In genomic region chr9:34070601-34071340, GRCh38 we compare ENCODE assay signal across 23 cellular contexts. TPM values are rescaled to one million over a fixed set of nuclear protein-coding genes. Genes with fewer than 3 reads are reported as not detected.
DNase-seq lines count a peak whose midpoint lies in the region; ATAC-seq and TF ChIP-seq lines count a peak whose summit lies in the region.
"Had no signal": no experiment of that assay in that cellular context is flagged by ENCODE, and none has a peak within 500 bp of the region (broad histone marks: within the 10 kb centered on the region; RNA-seq: fewer than 3 reads in every experiment).

No MANE protein-coding gene starts in this region.

- no peaks in the 10 kb centered on the region for H3K9me3 ChIP-seq in neural progenitor cell (ENCODE audit: low read depth)
- H3K9me3 ChIP-seq in uterus = no peaks in the 10 kb centered on the region
- H3K9me3 ChIP-seq: ascending aorta, colonic mucosa, upper lobe of right lung had no signal

- H3K27ac Mint-ChIP-seq in chondrocyte (ENCODE audit: unreplicated experiment) = peak overlapping the region; percentile 71
- no peak overlapping the region for H3K27ac Mint-ChIP-seq in neural progenitor cell
- H3K27ac Mint-ChIP-seq: activated CD4-positive, alpha-beta T cell treated with anti-CD3 and anti-CD28 coated beads for 36 hours had no signal

- H4K20me1 ChIP-seq in neural progenitor cell (ENCODE audit: low read depth) = no peaks in the 10 kb centered on the region

- TF ChIP-seq CTCF in chondrocyte (IDR thresholded peaks at IDR 0.05) (peak; percentile 19), neural progenitor cell (IDR thresholded peaks at IDR 0.05) (no peak), uterus (IDR thresholded peaks at IDR 0.05) (no peak)

- DNase-seq in NCI-H2171 treated with DMSO at 0.1 percent for 48 hours (lab: John Stamatoyannopoulos, UW) = peak; percentile 1
- DNase-seq in NCI-H2171 (lab: John Stamatoyannopoulos, UW) = no peak
- DNase-seq in chondrocyte (ENCODE audit: low spot score) = no peak
- no peak for DNase-seq in neural progenitor cell (ENCODE audit: low spot score)
- no peak for DNase-seq in uterus
- DNase-seq in SW 1271 (lab: John Stamatoyannopoulos, UW) = no peak
- no peak for DNase-seq in left ventricle myocardium superior
- no peak for DNase-seq in amniotic stem cell (lab: John Stamatoyannopoulos, UW)
- DNase-seq: activated CD4-positive, alpha-beta T cell treated with anti-CD3 and anti-CD28 coated beads for 36 hours; activated CD8-positive, alpha-beta memory T cell treated with anti-CD3 and anti-CD28 coated beads, Interleukin-2, amount 50 U/mL, for 48 hours; activated gamma-delta T cell treated with Interleukin-2 at 50 U/mL for 16 hours; CD4-positive, CD25-positive, alpha-beta regulatory T cell; colonic mucosa; glutamatergic neuron; MV-4-11; NCI-H2081; NCI-H526 treated with DMSO at 0.1 percent for 48 hours; stimulated activated CD4-positive, alpha-beta T cell treated with anti-CD3 and anti-CD28 coated beads, Interleukin-15, amount 100 ng/mL, for 24 hours; stimulated activated naive CD4-positive, alpha-beta T cell; T1000; upper lobe of right lung had no signal

- ATAC-seq in left ventricle myocardium superior = no peak
- ATAC-seq: activated CD4-positive, alpha-beta T cell treated with anti-CD3 and anti-CD28 coated beads for 36 hours; HepG2; upper lobe of right lung had no signal

- H3K27ac ChIP-seq in neural progenitor cell (no peak overlapping the region), uterus (peak overlapping the region; percentile 4 to 52)
- H3K27ac ChIP-seq: colonic mucosa, upper lobe of right lung had no signal

- H3K36me3 ChIP-seq in neural progenitor cell (no peaks in the 10 kb centered on the region), uterus (no peaks in the 10 kb centered on the region)
- H3K36me3 ChIP-seq: ascending aorta, colonic mucosa, upper lobe of right lung had no signal

- peak overlapping the region; percentile 5 for H2AFZ ChIP-seq in neural progenitor cell (replicated peaks)

- H3K9me3 Mint-ChIP-seq in chondrocyte (ENCODE audit: low read depth) (no peaks in the 10 kb centered on the region), neural progenitor cell (no peaks in the 10 kb centered on the region)

- intact Hi-C loops in uterus (cut with DNase I; ENCODE audit: low total_unique reads) (no loop called here), left ventricle myocardium superior (cut with micrococcal nuclease) (no loop called here)

- H3K27me3 ChIP-seq in neural progenitor cell = no peaks in the 10 kb centered on the region
- H3K27me3 ChIP-seq in uterus = no peaks in the 10 kb centered on the region
- H3K27me3 ChIP-seq: ascending aorta, colonic mucosa, upper lobe of right lung had no signal

- H3K4me2 ChIP-seq in neural progenitor cell = no peak overlapping the region

- H3K36me3 Mint-ChIP-seq in chondrocyte (ENCODE audit: low read depth) (no peaks in the 10 kb centered on the region), neural progenitor cell (no peaks in the 10 kb centered on the region)
- H3K36me3 Mint-ChIP-seq: CD4-positive, CD25-positive, alpha-beta regulatory T cell had no signal

- H3K4me3 Mint-ChIP-seq in chondrocyte (ENCODE audit: unreplicated experiment) (no peak overlapping the region), neural progenitor cell (no peak overlapping the region)
- H3K4me3 Mint-ChIP-seq: activated CD4-positive, alpha-beta T cell treated with anti-CD3 and anti-CD28 coated beads for 36 hours; CD4-positive, CD25-positive, alpha-beta regulatory T cell had no signal

- H3K4me3 ChIP-seq in neural progenitor cell (no peak overlapping the region), uterus (no peak overlapping the region)
- H3K4me3 ChIP-seq: ascending aorta, colonic mucosa, upper lobe of right lung had no signal

- H3K4me1 Mint-ChIP-seq in chondrocyte (ENCODE audit: low read depth) = peaks cover 31% of the 10 kb centered on the region
- peaks cover 3% of the 10 kb centered on the region for H3K4me1 Mint-ChIP-seq in neural progenitor cell
- H3K4me1 Mint-ChIP-seq: activated CD4-positive, alpha-beta T cell treated with anti-CD3 and anti-CD28 coated beads for 36 hours had no signal

- peaks cover 5% of the 10 kb centered on the region for H3F3A ChIP-seq in neural progenitor cell (ENCODE audit: low read depth)

- no peaks in the 10 kb centered on the region for H3K4me1 ChIP-seq in neural progenitor cell
- peaks cover 0 to 4% of the 10 kb centered on the region in 2 donors for H3K4me1 ChIP-seq in uterus

- H3K9ac ChIP-seq in neural progenitor cell = no peak overlapping the region

- TF ChIP-seq POLR2A in uterus (IDR thresholded peaks at IDR 0.05) = no peak

- H3K27me3 Mint-ChIP-seq in chondrocyte (ENCODE audit: low read depth) = no peaks in the 10 kb centered on the region
- H3K27me3 Mint-ChIP-seq in neural progenitor cell (ENCODE audit: insufficient read depth, low read depth) = peaks cover 2% of the 10 kb centered on the region
- H3K27me3 Mint-ChIP-seq: activated CD4-positive, alpha-beta T cell treated with anti-CD3 and anti-CD28 coated beads for 36 hours; CD4-positive, CD25-positive, alpha-beta regulatory T cell had no signal

- H3K79me2 ChIP-seq in neural progenitor cell (ENCODE audit: low read depth) = no peaks in the 10 kb centered on the region

RNA-seq across cellular contexts. Expression of gene UBAP2, which starts 22.1 kb away (rescaled TPM):
- 53.9 to 63.0 TPM (median 56.3 TPM) in 3 replicates for total RNA-seq in chondrocyte
- total RNA-seq in neural progenitor cell (ENCODE audit: low replicate concordance) = 24.3 and 28.8 TPM in 2 replicates
- total RNA-seq in uterus = 100 to 1,000 TPM in 1 of 4 donors, 10 to 100 TPM in 2, 1 to 10 TPM in 1; 9.2 to 110 (median 51.3) TPM
- total RNA-seq in left ventricle myocardium superior = 34.9 TPM

RNA-seq across cellular contexts. Expression of gene DCAF12, which starts 55.7 kb away (rescaled TPM):
- total RNA-seq in chondrocyte = 24.4 to 29.6 TPM (median 26.5 TPM) in 3 replicates
- total RNA-seq in neural progenitor cell (ENCODE audit: low replicate concordance) = 37.6 and 41.0 TPM in 2 replicates
- total RNA-seq in uterus = 10 to 100 TPM in 3 of 4 donors, 1 to 10 TPM in 1; 6.4 to 35.3 (median 30.3) TPM
- 17.3 TPM for total RNA-seq in left ventricle myocardium superior
